ENCODE assay signal across 8 cellular contexts in genomic region chr2:202911513-202912341, GRCh38. TPM values are rescaled to one million over a fixed set of nuclear protein-coding genes. Genes with fewer than 3 reads are reported as not detected.
DNase-seq lines count a peak whose midpoint lies in the region; ATAC-seq and TF ChIP-seq lines count a peak whose summit lies in the region.

Gene CARF, plus strand, starts transcription at chr2:202912275. Its CDS starts 29,628 bp downstream, at chr2:202941903.
Gene WDR12, minus strand, starts transcription at chr2:202911673. Its CDS starts 197 bp downstream, at chr2:202911476.

- H3K36me3 ChIP-seq in SJSA1 (no peaks in the 10 kb centered on the region), gastroesophageal sphincter (peaks cover 0 to 7% of the 10 kb centered on the region in 2 donors), neuronal stem cell (replicated peaks in 1 of 2; ENCODE audit: control insufficient read depth in 2 of 2, insufficient read depth in 2 of 2, low read length in 2 of 2) (peaks cover 0 to 13% of the 10 kb centered on the region in 2 donors), subcutaneous abdominal adipose tissue (ENCODE audit: control insufficient read depth in 5 of 5, insufficient read depth in 5 of 5, low read length in 5 of 5) (peaks cover 0 to 3% (median 0%) of the 10 kb centered on the region in 5 donors)

- WGBS in gastroesophageal sphincter (ENCODE audit: low coverage in 1 of 2), 2 donors, result 0% methylated on average over 30 to 32 of the region's 39 CpGs
- WGBS in neuronal stem cell (ENCODE audit: extremely low coverage in 2 of 2, insufficient read length in 2 of 2, insufficient replicate concordance in 1 of 2), 2 donors, result no CpG with 5 or more reads among the region's 39 CpGs

- peak; percentile 94 for ATAC-seq in gastroesophageal sphincter

- no peak for TF ChIP-seq EP300 in gastroesophageal sphincter (IDR thresholded peaks at IDR 0.05)

- 0 out of 2 replicates have a peak, but pooled peaks cover 3% of the 10 kb centered on the region for H3K4me1 ChIP-seq in SJSA1 (replicated peaks)
- H3K4me1 ChIP-seq in gastroesophageal sphincter, result peaks cover 4 to 30% (median 9%) of the 10 kb centered on the region in 3 donors
- peaks cover 3% of the 10 kb centered on the region in 2 donors for H3K4me1 ChIP-seq in neuronal stem cell (ENCODE audit: control insufficient read depth in 2 of 2, insufficient read depth in 1 of 2, low read depth in 1 of 2, low read length in 2 of 2)
- H3K4me1 ChIP-seq in subcutaneous abdominal adipose tissue (ENCODE audit: control insufficient read depth in 5 of 5, insufficient read depth in 5 of 5, low read length in 5 of 5), result peaks cover 0 to 18% (median 15%) of the 10 kb centered on the region in 5 donors

- peak; percentile 84 for DNase-seq in GM04503 (ENCODE audit: low read depth)
- DNase-seq in HFF-Myc (ENCODE audit: extremely low read depth, low read depth), result peak; percentile 77
- DNase-seq in MV-4-11 (lab: John Stamatoyannopoulos, UW), result peak; percentile 90
- DNase-seq in SJSA1 (ENCODE audit: low read depth in 1 of 2, low spot score in 2 of 2), result peak; percentile 93 to 97
- peak; percentile 95 for DNase-seq in activated naive CD4-positive, alpha-beta T cell treated with anti-CD3 and anti-CD28 coated beads for 36 hours
- peak; percentile 93 for DNase-seq in neuronal stem cell (ENCODE audit: low spot score)

- H3K36me3 Mint-ChIP-seq in activated naive CD4-positive, alpha-beta T cell treated with anti-CD3 and anti-CD28 coated beads for 36 hours (ENCODE audit: low read depth), result peaks cover 5% of the 10 kb centered on the region

- H3K9me3 ChIP-seq in SJSA1 (replicated peaks) (no peaks in the 10 kb centered on the region), gastroesophageal sphincter (no peaks in the 10 kb centered on the region), neuronal stem cell (replicated peaks in 1 of 2; ENCODE audit: control insufficient read depth in 2 of 2, insufficient read depth in 1 of 2, low read depth in 1 of 2, low read length in 2 of 2) (no peaks in the 10 kb centered on the region), subcutaneous abdominal adipose tissue (ENCODE audit: control insufficient read depth in 5 of 5, low read length in 5 of 5) (no peaks in the 10 kb centered on the region)

- H3K9ac ChIP-seq in neuronal stem cell (ENCODE audit: low read depth, low read length, poor library complexity) (peak within 1 kb of the TSS; percentile 78), subcutaneous abdominal adipose tissue (ENCODE audit: low read length in 5 of 5) (peak within 1 kb of the TSS; percentile 68 to 93 (median 90))

- peak in 1 of 2 donors; percentile 42 for TF ChIP-seq POLR2A in gastroesophageal sphincter (IDR thresholded peaks at IDR 0.05)

- no peak within 1 kb of the TSS for H3K4ac ChIP-seq in neuronal stem cell (ENCODE audit: low read length)

- H3K23ac ChIP-seq in neuronal stem cell (ENCODE audit: low read depth, low read length, poor library complexity), result no peak within 1 kb of the TSS

- H2BK5ac ChIP-seq in neuronal stem cell (ENCODE audit: low read length), result no peak within 1 kb of the TSS

- H2AFZ ChIP-seq in neuronal stem cell (ENCODE audit: low read length), result peak within 1 kb of the TSS; percentile 91

- no peak within 1 kb of the TSS for H2BK12ac ChIP-seq in neuronal stem cell (ENCODE audit: low read length)

- peak within 1 kb of the TSS; percentile 94 for H3K27ac Mint-ChIP-seq in activated naive CD4-positive, alpha-beta T cell treated with anti-CD3 and anti-CD28 coated beads for 36 hours

- H3K4me1 Mint-ChIP-seq in activated naive CD4-positive, alpha-beta T cell treated with anti-CD3 and anti-CD28 coated beads for 36 hours (ENCODE audit: low read depth), result peaks cover 32% of the 10 kb centered on the region

- intact Hi-C loops in activated naive CD4-positive, alpha-beta T cell treated with anti-CD3 and anti-CD28 coated beads for 36 hours (cut with micrococcal nuclease), result loop anchor here (1.0 to 10.0 kb wide), 12 partner anchors 40 to 1129 kb away; partner anchors contain the start of genes ABI2, ALS2, BMPR2 and FAM117B

- H3K27me3 Mint-ChIP-seq in activated naive CD4-positive, alpha-beta T cell treated with anti-CD3 and anti-CD28 coated beads for 36 hours (ENCODE audit: low read depth), result no peaks in the 10 kb centered on the region

- H3K18ac ChIP-seq in neuronal stem cell (ENCODE audit: low read length), result no peak within 1 kb of the TSS

- H4K91ac ChIP-seq in neuronal stem cell (ENCODE audit: low read depth, low read length, poor library complexity), result no peak within 1 kb of the TSS

- H2AK5ac ChIP-seq in neuronal stem cell (ENCODE audit: low read depth, low read length), result no peak within 1 kb of the TSS

- H3K27me3 ChIP-seq in SJSA1 (replicated peaks), result no peaks in the 10 kb centered on the region
- H3K27me3 ChIP-seq in gastroesophageal sphincter, result no peaks in the 10 kb centered on the region
- no peaks in the 10 kb centered on the region for H3K27me3 ChIP-seq in neuronal stem cell (ENCODE audit: control insufficient read depth in 3 of 3, insufficient read depth in 3 of 3, low read depth in 1 of 3, low read length in 3 of 3)
- H3K27me3 ChIP-seq in subcutaneous abdominal adipose tissue (ENCODE audit: control insufficient read depth in 5 of 5, insufficient read depth in 4 of 5, low read length in 5 of 5), result no peaks in the 10 kb centered on the region

- H3K4me2 ChIP-seq in neuronal stem cell (ENCODE audit: insufficient read depth, low read length, poor library complexity, severe bottlenecking), result peak within 1 kb of the TSS; percentile 58

- H4K8ac ChIP-seq in neuronal stem cell (ENCODE audit: low read depth, low read length), result no peak within 1 kb of the TSS

- peak within 1 kb of the TSS; percentile 87 for H3K4me3 Mint-ChIP-seq in activated naive CD4-positive, alpha-beta T cell treated with anti-CD3 and anti-CD28 coated beads for 36 hours

- H3K27ac ChIP-seq in SJSA1, result peak within 1 kb of the TSS; percentile 77
- peak within 1 kb of the TSS; percentile 68 to 91 (median 80) for H3K27ac ChIP-seq in gastroesophageal sphincter
- peak within 1 kb of the TSS; percentile 94 for H3K27ac ChIP-seq in neuronal stem cell (replicated peaks; ENCODE audit: low read length)
- peak within 1 kb of the TSS; percentile 90 for H3K27ac ChIP-seq in subcutaneous abdominal adipose tissue (ENCODE audit: low read depth, low read length)

- no peak within 1 kb of the TSS for H2BK120ac ChIP-seq in neuronal stem cell (ENCODE audit: low read depth, low read length)

- no peaks in the 10 kb centered on the region for H3K9me3 Mint-ChIP-seq in activated naive CD4-positive, alpha-beta T cell treated with anti-CD3 and anti-CD28 coated beads for 36 hours

- TF ChIP-seq CTCF in HFF-Myc (IDR thresholded peaks at IDR 0.05; ENCODE audit: low read depth, low read length, missing control alignments) (no peak), gastroesophageal sphincter (IDR thresholded peaks at IDR 0.05) (peak in 2 of 4 experiments; percentile 12 to 16)

- peak within 1 kb of the TSS; percentile 75 for H3K4me3 ChIP-seq in HFF-Myc (replicated peaks; ENCODE audit: low read depth, low read length)
- H3K4me3 ChIP-seq in SJSA1, result peak within 1 kb of the TSS; percentile 66
- peak within 1 kb of the TSS; percentile 65 to 100 for H3K4me3 ChIP-seq in gastroesophageal sphincter
- peak within 1 kb of the TSS; percentile 91 to 92 for H3K4me3 ChIP-seq in neuronal stem cell (ENCODE audit: low read length in 2 of 2)
- peak within 1 kb of the TSS; percentile 77 to 100 (median 95) for H3K4me3 ChIP-seq in subcutaneous abdominal adipose tissue (ENCODE audit: low read depth in 1 of 5, low read length in 5 of 5)

- no peak within 1 kb of the TSS for H3K14ac ChIP-seq in neuronal stem cell (ENCODE audit: low read length)

- no peak within 1 kb of the TSS for H2BK15ac ChIP-seq in neuronal stem cell (ENCODE audit: low read length)

- CTCF ChIA-PET in activated naive CD4-positive, alpha-beta T cell treated with anti-CD3 and anti-CD28 coated beads for 36 hours (lab: Charles Lee), result interaction anchor here (1.1 to 1.9 kb wide), 3 partner anchors 41 to 323 kb away, joined by 3 to 8 read pairs (median 4); no protein-coding TSS in a partner anchor

- H3K79me1 ChIP-seq in neuronal stem cell (ENCODE audit: low read depth, low read length), result peaks cover 2% of the 10 kb centered on the region

RNA-seq across cellular contexts. Expression of gene CARF, which starts in this region (rescaled TPM):
- total RNA-seq in SJSA1 (2014; rRNA removed; shearing (Covaris generic)), result 3.1 and 7.9 TPM in 2 replicates
- total RNA-seq in activated naive CD4-positive, alpha-beta T cell treated with anti-CD3 and anti-CD28 coated beads for 36 hours, result 1 to 10 TPM; 4.0 to 5.4 TPM
- 10 to 100 TPM in 2 of 4 donors, 1 to 10 TPM in 2; 8.6 to 15.7 (median 9.7) TPM for total RNA-seq in gastroesophageal sphincter
- 6.6 TPM for polyA plus RNA-seq in neuronal stem cell (2013, experiment 1 of 2)
- 7.0 TPM for polyA plus RNA-seq in neuronal stem cell (2013, experiment 2 of 2)

RNA-seq across cellular contexts. Expression of gene WDR12, which starts in this region (rescaled TPM):
- total RNA-seq in SJSA1 (2014; rRNA removed; shearing (Covaris generic)), result 40.3 and 49.3 TPM in 2 replicates
- 10 to 100 TPM; 83.0 to 98.3 TPM for total RNA-seq in activated naive CD4-positive, alpha-beta T cell treated with anti-CD3 and anti-CD28 coated beads for 36 hours
- total RNA-seq in gastroesophageal sphincter, result 10 to 100 TPM; 11.2 to 24.4 (median 20.2) TPM
- 44.2 TPM for polyA plus RNA-seq in neuronal stem cell (2013, experiment 1 of 2)
- polyA plus RNA-seq in neuronal stem cell (2013, experiment 2 of 2), result 46.2 TPM

Comparison
In these comparisons a context has a peak if more than half of its experiments do, and no peak if none do; other contexts are left out.
1. Peak in every context shown above with its lines: DNase-seq, ATAC-seq, H3K4me3 ChIP-seq and H3K27ac ChIP-seq.